1 cellular context compared by ENCODE assay signal in the genomic region with DNA sequence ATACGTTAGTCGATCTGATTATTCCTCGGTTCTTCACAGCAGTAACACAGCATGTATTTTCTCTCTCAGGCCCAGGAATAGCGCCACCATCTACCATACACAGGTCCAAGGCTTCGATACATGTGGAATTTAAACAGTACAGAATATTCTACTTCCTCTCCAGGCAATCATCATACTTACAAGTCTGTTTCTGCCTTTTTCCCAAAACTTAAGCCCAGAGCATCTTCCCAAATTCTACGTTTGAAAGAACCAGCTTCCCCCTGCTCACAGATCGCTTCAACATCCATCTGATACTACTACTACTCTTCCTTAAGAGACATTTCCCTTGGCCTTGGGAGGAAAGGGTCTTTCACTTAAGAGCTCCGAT.
TF ChIP-seq lines count a peak whose summit lies in the region.

No MANE protein-coding gene starts in this region.

TF ChIP-seq in GM12878, 131 proteins besides CTCF, POLR2A, EP300 and RAD21 (continued from another document):
- TF ChIP-seq, protein P1, sequence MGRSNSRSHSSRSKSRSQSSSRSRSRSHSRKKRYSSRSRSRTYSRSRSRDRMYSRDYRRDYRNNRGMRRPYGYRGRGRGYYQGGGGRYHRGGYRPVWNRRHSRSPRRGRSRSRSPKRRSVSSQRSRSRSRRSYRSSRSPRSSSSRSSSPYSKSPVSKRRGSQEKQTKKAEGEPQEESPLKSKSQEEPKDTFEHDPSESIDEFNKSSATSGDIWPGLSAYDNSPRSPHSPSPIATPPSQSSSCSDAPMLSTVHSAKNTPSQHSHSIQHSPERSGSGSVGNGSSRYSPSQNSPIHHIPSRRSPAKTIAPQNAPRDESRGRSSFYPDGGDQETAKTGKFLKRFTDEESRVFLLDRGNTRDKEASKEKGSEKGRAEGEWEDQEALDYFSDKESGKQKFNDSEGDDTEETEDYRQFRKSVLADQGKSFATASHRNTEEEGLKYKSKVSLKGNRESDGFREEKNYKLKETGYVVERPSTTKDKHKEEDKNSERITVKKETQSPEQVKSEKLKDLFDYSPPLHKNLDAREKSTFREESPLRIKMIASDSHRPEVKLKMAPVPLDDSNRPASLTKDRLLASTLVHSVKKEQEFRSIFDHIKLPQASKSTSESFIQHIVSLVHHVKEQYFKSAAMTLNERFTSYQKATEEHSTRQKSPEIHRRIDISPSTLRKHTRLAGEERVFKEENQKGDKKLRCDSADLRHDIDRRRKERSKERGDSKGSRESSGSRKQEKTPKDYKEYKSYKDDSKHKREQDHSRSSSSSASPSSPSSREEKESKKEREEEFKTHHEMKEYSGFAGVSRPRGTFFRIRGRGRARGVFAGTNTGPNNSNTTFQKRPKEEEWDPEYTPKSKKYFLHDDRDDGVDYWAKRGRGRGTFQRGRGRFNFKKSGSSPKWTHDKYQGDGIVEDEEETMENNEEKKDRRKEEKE (IDR thresholded peaks at IDR 0.05): no peak
